ENCODE assay signal across 9 cellular contexts in genomic region chr15:31398677-31399260, GRCh38.
DNase-seq lines count a peak whose midpoint lies in the region; ATAC-seq and TF ChIP-seq lines count a peak whose summit lies in the region.
"Had no signal": no experiment of that assay in that cellular context is flagged by ENCODE, and none has a peak within 500 bp of the region (broad histone marks: within the 10 kb centered on the region; RNA-seq: fewer than 3 reads in every experiment).

No MANE protein-coding gene starts in this region.

- TF ChIP-seq POLR2A in breast epithelium (IDR thresholded peaks at IDR 0.05) = no peak

- no peak for ATAC-seq in HG03025 (IDR thresholded peaks at IDR 0.05; ENCODE audit: low FRiP score, unreplicated experiment)

- POLR2A ChIA-PET in Caco-2 (lab: Charles Lee) = no interaction called here

- H3K27me3 ChIP-seq in Caco-2 (replicated peaks; ENCODE audit: control insufficient read depth, insufficient read depth, low read length) (no peaks in the 10 kb centered on the region), breast epithelium (no peaks in the 10 kb centered on the region), osteoblast (ENCODE audit: insufficient read depth, low read length) (no peaks in the 10 kb centered on the region)

- no peak for DNase-seq in Caco-2
- peak; percentile 57 for DNase-seq in HT-29 (ENCODE audit: low spot score)
- DNase-seq in breast epithelium (ENCODE audit: low spot score in 2 of 2) = no peak
- DNase-seq in osteoblast (ENCODE audit: insufficient read length, low spot score, missing footprints) = peak; percentile 91
- no peak for DNase-seq in effector CD4-positive, alpha-beta T cell
- no peak for DNase-seq in RPMI8226
- no peak for DNase-seq in HUDEP-2 (lab: John Stamatoyannopoulos, UW; ENCODE audit: unreplicated experiment in 76 of 76)
- DNase-seq: natural killer cell had no signal

- H3K79me2 ChIP-seq in osteoblast (ENCODE audit: insufficient read depth, low read length) = no peaks in the 10 kb centered on the region

- H4K20me1 ChIP-seq in osteoblast (ENCODE audit: insufficient read depth, low read length) = no peaks in the 10 kb centered on the region

- H3K4me1 Mint-ChIP-seq in Caco-2 (ENCODE audit: low read depth, unreplicated experiment) = no peaks in the 10 kb centered on the region

- H3K4me3 ChIP-seq in Caco-2 (ENCODE audit: low read depth, low read length) = no peak overlapping the region
- no peak overlapping the region for H3K4me3 ChIP-seq in breast epithelium
- no peak overlapping the region for H3K4me3 ChIP-seq in osteoblast (ENCODE audit: insufficient read depth, low read length)

- intact Hi-C loops in Caco-2 (cut with micrococcal nuclease; ENCODE audit: unreplicated experiment) = no loop called here
- intact Hi-C loops in breast epithelium (cut with DNase I; ENCODE audit: low total_unique reads) = loop anchor here (10.0 kb wide), 1 partner anchor 74 kb away; the partner anchor contains the start of gene KLF13

- H3K9me3 ChIP-seq in Caco-2 (no peaks in the 10 kb centered on the region), breast epithelium (no peaks in the 10 kb centered on the region), osteoblast (ENCODE audit: low read depth, low read length) (no peaks in the 10 kb centered on the region)

- H3K36me3 ChIP-seq in Caco-2 (ENCODE audit: control insufficient read depth, insufficient read depth, low read length) (no peaks in the 10 kb centered on the region), breast epithelium (no peaks in the 10 kb centered on the region), osteoblast (ENCODE audit: insufficient read depth, low read length) (no peaks in the 10 kb centered on the region)

- TF ChIP-seq CTCF in Caco-2 (IDR thresholded peaks at IDR 0.05; ENCODE audit: insufficient read depth in 1 of 2, low read depth in 1 of 2, low read length in 1 of 2, severe bottlenecking in 1 of 2, unreplicated experiment in 1 of 2) (no peak), breast epithelium (IDR thresholded peaks at IDR 0.05) (no peak), osteoblast (IDR thresholded peaks at IDR 0.05; ENCODE audit: extremely low read depth, low read depth, low read length) (no peak)

- H3K27ac ChIP-seq in breast epithelium (peak overlapping the region; percentile 81 to 86), osteoblast (ENCODE audit: low read depth, low read length) (peak overlapping the region; percentile 80)

- CTCF ChIA-PET in Caco-2 (lab: Charles Lee) = interaction anchor here (0.8 kb wide), 1 partner anchor 36 kb away, joined by 3 read pairs; no protein-coding TSS in a partner anchor

- no peaks in the 10 kb centered on the region for H3K36me3 Mint-ChIP-seq in Caco-2 (ENCODE audit: insufficient read depth, unreplicated experiment)
- H3K36me3 Mint-ChIP-seq: natural killer cell had no signal

- peaks cover 19% of the 10 kb centered on the region for H3K4me1 ChIP-seq in Caco-2
- peaks cover 7 to 17% of the 10 kb centered on the region in 2 donors for H3K4me1 ChIP-seq in breast epithelium
- H3K4me1 ChIP-seq in osteoblast (ENCODE audit: insufficient read depth, low read length) = peaks cover 63% of the 10 kb centered on the region

- no peak overlapping the region for H3K4me2 ChIP-seq in osteoblast (ENCODE audit: insufficient read depth, low read length)

- peak overlapping the region; percentile 2 for H2AFZ ChIP-seq in osteoblast (ENCODE audit: low read length)

- no peaks in the 10 kb centered on the region for H3K9me3 Mint-ChIP-seq in Caco-2 (ENCODE audit: unreplicated experiment)
- H3K9me3 Mint-ChIP-seq: natural killer cell had no signal

- peak overlapping the region; percentile 39 for H3K27ac Mint-ChIP-seq in Caco-2 (ENCODE audit: unreplicated experiment)

- no peak overlapping the region for H3K4me3 Mint-ChIP-seq in Caco-2 (ENCODE audit: unreplicated experiment)
- H3K4me3 Mint-ChIP-seq: natural killer cell had no signal

- no peaks in the 10 kb centered on the region for H3K27me3 Mint-ChIP-seq in Caco-2 (ENCODE audit: insufficient read depth, unreplicated experiment)

- no TSS peak for BruUV-seq in Caco-2 (replicated peaks; lab: Mats Ljungman, UMichigan)

Comparison
In these comparisons a context has a peak if more than half of its experiments do, and no peak if none do; other contexts are left out.
1. DNase-seq: peak in HT-29 (single experiment) and osteoblast (single experiment); none in Caco-2 (0 of 2), breast epithelium (0 of 2), effector CD4-positive, alpha-beta T cell (single experiment), RPMI8226 (single experiment) and HUDEP-2 (0 of 76).